ENCODE assay signal across 26 cellular contexts in the genomic region with DNA sequence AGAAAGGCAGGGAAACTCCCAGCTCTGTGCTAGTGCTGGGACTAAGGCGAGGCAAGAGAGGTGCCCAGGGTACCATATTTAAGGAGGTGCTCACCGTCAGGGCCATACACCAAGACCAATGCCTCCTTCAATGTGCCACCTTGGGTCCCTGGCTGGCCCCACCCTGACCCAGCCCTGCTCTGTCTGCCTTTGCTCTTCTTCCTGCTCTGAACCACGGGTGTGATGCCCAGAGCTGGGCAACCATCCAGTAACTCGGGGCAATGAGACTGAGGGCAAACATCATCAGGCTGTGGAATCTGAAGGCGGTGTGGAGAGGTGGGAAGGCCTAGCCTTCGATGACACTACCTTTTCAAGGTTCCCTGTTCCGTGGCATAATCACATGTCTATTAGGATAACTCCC.
"Had no signal": no experiment of that assay in that cellular context is flagged by ENCODE, and none has a peak within 500 bp of the region (broad histone marks: within the 10 kb centered on the region; RNA-seq: fewer than 3 reads in every experiment).

No MANE protein-coding gene starts in this region.

- H3K4me1 Mint-ChIP-seq: activated CD4-positive, alpha-beta T cell treated with anti-CD3 and anti-CD28 coated beads, Interleukin-2, amount 10 ng/mL, durations not matched to agents 24 days and 14 days; activated CD8-positive, alpha-beta memory T cell treated with anti-CD3 and anti-CD28 coated beads, Interleukin-2, amount 10 ng/mL, durations not matched to agents 7 days and 5 days; activated naive CD4-positive, alpha-beta T cell treated with anti-CD3 and anti-CD28 coated beads, Interleukin-2, amount 10 ng/mL, durations not matched to agents 7 days and 5 days; stimulated activated naive B cell treated with anti-CD40 and anti-IgM and Interleukin-4, amounts not matched to agents 10 μg/mL and 1 μg/mL and 100 μg/mL, for 72 hours had no signal

- H3K36me3 Mint-ChIP-seq: activated CD8-positive, alpha-beta memory T cell treated with anti-CD3 and anti-CD28 coated beads, Interleukin-2, amount 10 ng/mL, durations not matched to agents 7 days and 5 days; activated naive CD4-positive, alpha-beta T cell treated with anti-CD3 and anti-CD28 coated beads, Interleukin-2, amount 10 ng/mL, durations not matched to agents 7 days and 5 days; stimulated activated naive B cell treated with anti-CD40 and anti-IgM and Interleukin-4, amounts not matched to agents 10 μg/mL and 1 μg/mL and 100 μg/mL, for 72 hours; type B pancreatic cell had no signal

- H3K36me3 ChIP-seq: heart right ventricle, right lobe of liver had no signal

- ATAC-seq: activated CD4-positive, CD25-positive, alpha-beta regulatory T cell treated with anti-CD3 and anti-CD28 coated beads, Interleukin-2, amount 50 U/mL, for 24 hours; activated CD8-positive, alpha-beta memory T cell treated with anti-CD3 and anti-CD28 coated beads, Interleukin-2, amount 10 ng/mL, durations not matched to agents 7 days and 5 days; activated CD8-positive, alpha-beta T cell treated with anti-CD3 and anti-CD28 coated beads for 36 hours; heart right ventricle; left ventricle myocardium superior; stimulated activated naive B cell treated with anti-CD40 and anti-IgM and Interleukin-4, amounts not matched to agents 10 μg/mL and 1 μg/mL and 100 μg/mL, for 72 hours had no signal

- H3K4me1 ChIP-seq: heart right ventricle, right lobe of liver, testis had no signal

- DNase-seq: activated CD4-positive, alpha-beta T cell treated with anti-CD3 and anti-CD28 coated beads, Interleukin-2, amount 10 ng/mL, durations not matched to agents 24 days and 14 days; activated CD8-positive, alpha-beta memory T cell treated with anti-CD3 and anti-CD28 coated beads, Interleukin-2, amount 10 ng/mL, durations not matched to agents 7 days and 5 days; activated CD8-positive, alpha-beta T cell treated with anti-CD3 and anti-CD28 coated beads for 36 hours; activated effector memory CD4-positive, alpha-beta T cell treated with anti-CD3 and anti-CD28 coated beads, Interleukin-2, amount 50 U/mL, for 16 hours; activated naive CD4-positive, alpha-beta T cell treated with anti-CD3 and anti-CD28 coated beads, Interleukin-2, amount 10 ng/mL, durations not matched to agents 7 days and 5 days; activated T-cell treated with anti-CD3 and anti-CD28 coated beads for 4 hours; amygdala; cerebellar nuclear complex; cortex of kidney; heart right ventricle; left ventricle myocardium superior; occipital lobe; posterior cingulate gyrus; right lobe of liver; stimulated activated CD4-positive, alpha-beta T cell treated with anti-CD3 and anti-CD28 coated beads, Interleukin-15, amount 100 ng/mL, for 24 hours; stimulated activated CD8-positive, alpha-beta memory T cell treated with anti-CD3 and anti-CD28 coated beads, Interleukin-4, amount 100 ng/mL, for 48 hours; stimulated activated naive B cell treated with anti-CD40 and anti-IgM and Interleukin-4, amounts not matched to agents 10 μg/mL and 1 μg/mL and 100 μg/mL, for 72 hours; T-helper 2 cell; testis had no signal

- H3K4me3 ChIP-seq: heart right ventricle, right lobe of liver, skin epidermis, testis had no signal

- H3K27ac Mint-ChIP-seq: activated CD4-positive, alpha-beta T cell treated with anti-CD3 and anti-CD28 coated beads, Interleukin-2, amount 10 ng/mL, durations not matched to agents 24 days and 14 days; activated CD8-positive, alpha-beta memory T cell treated with anti-CD3 and anti-CD28 coated beads, Interleukin-2, amount 10 ng/mL, durations not matched to agents 7 days and 5 days; activated CD8-positive, alpha-beta T cell treated with anti-CD3 and anti-CD28 coated beads for 36 hours; activated naive CD4-positive, alpha-beta T cell treated with anti-CD3 and anti-CD28 coated beads, Interleukin-2, amount 10 ng/mL, durations not matched to agents 7 days and 5 days; stimulated activated naive B cell treated with anti-CD40 and anti-IgM and Interleukin-4, amounts not matched to agents 10 μg/mL and 1 μg/mL and 100 μg/mL, for 72 hours; type B pancreatic cell had no signal

- H3K27me3 ChIP-seq: right lobe of liver, testis had no signal

- H3K27ac ChIP-seq: epithelial cell of prostate, heart right ventricle, right lobe of liver, skin epidermis, testis, VCaP had no signal

- H3K4me3 Mint-ChIP-seq: activated CD4-positive, alpha-beta T cell treated with anti-CD3 and anti-CD28 coated beads, Interleukin-2, amount 10 ng/mL, durations not matched to agents 24 days and 14 days; activated CD8-positive, alpha-beta memory T cell treated with anti-CD3 and anti-CD28 coated beads, Interleukin-2, amount 10 ng/mL, durations not matched to agents 7 days and 5 days; activated CD8-positive, alpha-beta T cell treated with anti-CD3 and anti-CD28 coated beads for 36 hours; activated naive CD4-positive, alpha-beta T cell treated with anti-CD3 and anti-CD28 coated beads, Interleukin-2, amount 10 ng/mL, durations not matched to agents 7 days and 5 days; neural crest cell; stimulated activated naive B cell treated with anti-CD40 and anti-IgM and Interleukin-4, amounts not matched to agents 10 μg/mL and 1 μg/mL and 100 μg/mL, for 72 hours; type B pancreatic cell had no signal

- FAIRE-seq: keratinocyte had no signal

- H3K9me3 ChIP-seq: right lobe of liver, testis had no signal

- H3K9me3 Mint-ChIP-seq: activated CD4-positive, alpha-beta T cell treated with anti-CD3 and anti-CD28 coated beads, Interleukin-2, amount 10 ng/mL, durations not matched to agents 24 days and 14 days; activated CD8-positive, alpha-beta T cell treated with anti-CD3 and anti-CD28 coated beads for 36 hours; activated naive CD4-positive, alpha-beta T cell treated with anti-CD3 and anti-CD28 coated beads, Interleukin-2, amount 10 ng/mL, durations not matched to agents 7 days and 5 days; type B pancreatic cell had no signal
